1 cellular context compared by ENCODE assay signal in genomic region chr7:121395961-121396757, GRCh38.
TF ChIP-seq lines count a peak whose summit lies in the region.

FAM3C (minus strand) TSS chr7:121396308; CDS start chr7:121382969, 13,339 bp downstream.

TF ChIP-seq in HepG2, 621 proteins besides CTCF, POLR2A, EP300 and RAD21 (continued from another document and continues in another):
- TF ChIP-seq, protein P1, sequence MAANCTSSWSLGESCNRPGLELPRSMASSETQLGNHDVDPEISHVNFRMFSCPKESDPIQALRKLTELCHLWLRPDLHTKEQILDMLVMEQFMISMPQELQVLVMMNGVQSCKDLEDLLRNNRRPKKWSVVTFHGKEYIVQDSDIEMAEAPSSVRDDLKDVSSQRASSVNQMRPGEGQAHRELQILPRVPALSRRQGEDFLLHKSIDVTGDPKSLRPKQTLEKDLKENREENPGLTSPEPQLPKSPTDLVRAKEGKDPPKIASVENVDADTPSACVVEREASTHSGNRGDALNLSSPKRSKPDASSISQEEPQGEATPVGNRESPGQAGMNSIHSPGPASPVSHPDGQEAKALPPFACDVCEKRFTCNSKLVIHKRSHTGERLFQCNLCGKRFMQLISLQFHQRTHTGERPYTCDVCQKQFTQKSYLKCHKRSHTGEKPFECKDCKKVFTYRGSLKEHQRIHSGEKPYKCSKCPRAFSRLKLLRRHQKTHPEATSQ (CRISPR knock-in tag; IDR thresholded peaks at IDR 0.05; ENCODE audit: borderline replicate concordance) = peak; percentile 72; the same call in 1 of the 2 replicates
- TF ChIP-seq GABPB1 (CRISPR knock-in tag; IDR thresholded peaks at IDR 0.05) = peak; percentile 85
- TF ChIP-seq KLF6 (CRISPR knock-in tag; IDR thresholded peaks at IDR 0.05) = no peak
- TF ChIP-seq ZNF33A (CRISPR knock-in tag; IDR thresholded peaks at IDR 0.05; ENCODE audit: borderline replicate concordance) = no peak
- no peak for TF ChIP-seq MBD4 (IDR thresholded peaks at IDR 0.05; ENCODE audit: borderline replicate concordance, low read length)
- no peak for TF ChIP-seq CEBPG (CRISPR knock-in tag; IDR thresholded peaks at IDR 0.05)
- 0 out of 2 replicates have a peak, but pooled peaks have one; percentile 79 for TF ChIP-seq ZNF343 (CRISPR knock-in tag; IDR thresholded peaks at IDR 0.05)
- TF ChIP-seq SIX4 (CRISPR knock-in tag; IDR thresholded peaks at IDR 0.05) = no peak
- no peak; the same call in 1 of the 2 replicates for TF ChIP-seq ZBTB34 (CRISPR knock-in tag; IDR thresholded peaks at IDR 0.05)
- TF ChIP-seq TBL1XR1 (IDR thresholded peaks at IDR 0.05; ENCODE audit: borderline replicate concordance, low read length, partially characterized antibody) = no peak
- TF ChIP-seq AKNA (CRISPR knock-in tag; IDR thresholded peaks at IDR 0.05; ENCODE audit: borderline replicate concordance) = no peak
- TF ChIP-seq, protein P2, sequence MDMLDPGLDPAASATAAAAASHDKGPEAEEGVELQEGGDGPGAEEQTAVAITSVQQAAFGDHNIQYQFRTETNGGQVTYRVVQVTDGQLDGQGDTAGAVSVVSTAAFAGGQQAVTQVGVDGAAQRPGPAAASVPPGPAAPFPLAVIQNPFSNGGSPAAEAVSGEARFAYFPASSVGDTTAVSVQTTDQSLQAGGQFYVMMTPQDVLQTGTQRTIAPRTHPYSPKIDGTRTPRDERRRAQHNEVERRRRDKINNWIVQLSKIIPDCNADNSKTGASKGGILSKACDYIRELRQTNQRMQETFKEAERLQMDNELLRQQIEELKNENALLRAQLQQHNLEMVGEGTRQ (IDR thresholded peaks at IDR 0.05; ENCODE audit: low read depth, low read length) = no peak
- TF ChIP-seq, protein P2 (CRISPR knock-in tag; IDR thresholded peaks at IDR 0.05; ENCODE audit: borderline replicate concordance) = no peak
- no peak for TF ChIP-seq JARID2 (CRISPR knock-in tag; IDR thresholded peaks at IDR 0.05; ENCODE audit: insufficient replicate concordance)
- peak; percentile 18; the same call in 1 of the 2 replicates for TF ChIP-seq FOXO1 (CRISPR knock-in tag; IDR thresholded peaks at IDR 0.05)
- no peak for TF ChIP-seq TCF7L2 (IDR thresholded peaks at IDR 0.05; ENCODE audit: low read depth, low read length)
- TF ChIP-seq ERF (CRISPR knock-in tag; IDR thresholded peaks at IDR 0.05) = peak; percentile 92
- TF ChIP-seq SRSF9 (IDR thresholded peaks at IDR 0.05; ENCODE audit: borderline replicate concordance, insufficient read depth, low read depth, low read length, poor library complexity, severe bottlenecking) = no peak
- TF ChIP-seq LCORL (IDR thresholded peaks at IDR 0.05) = no peak
- TF ChIP-seq LCORL (CRISPR knock-in tag; IDR thresholded peaks at IDR 0.05) = no peak
- peak; percentile 50; the same call in 1 of the 2 replicates for TF ChIP-seq ZNF276 (CRISPR knock-in tag; IDR thresholded peaks at IDR 0.05; ENCODE audit: low read depth)
- no peak for TF ChIP-seq CCAR2 (optimal IDR thresholded peaks at IDR 0.05; ENCODE audit: low read depth, low read length)
- peak; percentile 30 for TF ChIP-seq IKZF4 (CRISPR knock-in tag; IDR thresholded peaks at IDR 0.05; ENCODE audit: borderline replicate concordance, low read depth, not compliant biosample characterization)
- no peak for TF ChIP-seq GPBP1L1 (CRISPR knock-in tag; IDR thresholded peaks at IDR 0.05)
- peak; percentile 93; the same call in 1 of the 2 replicates for TF ChIP-seq ZNF556 (CRISPR knock-in tag; IDR thresholded peaks at IDR 0.05; ENCODE audit: borderline replicate concordance)
- peak; percentile 96 for TF ChIP-seq MYC (CRISPR knock-in tag; IDR thresholded peaks at IDR 0.05; ENCODE audit: borderline replicate concordance)
- TF ChIP-seq ESRRA (CRISPR knock-in tag; IDR thresholded peaks at IDR 0.05; ENCODE audit: low read depth) = peak; percentile 60; the same call in 1 of the 2 replicates
- TF ChIP-seq NFATC3 (CRISPR knock-in tag; IDR thresholded peaks at IDR 0.05) = no peak
- TF ChIP-seq ZNF782 (CRISPR knock-in tag; IDR thresholded peaks at IDR 0.05; ENCODE audit: borderline replicate concordance) = no peak; the same call in 1 of the 2 replicates
- TF ChIP-seq ATAD3A (CRISPR knock-in tag; IDR thresholded peaks at IDR 0.05) = no peak
- TF ChIP-seq POGZ (CRISPR knock-in tag; IDR thresholded peaks at IDR 0.05) = peak; percentile 97
- TF ChIP-seq PHF21A (CRISPR knock-in tag; IDR thresholded peaks at IDR 0.05) = peak; percentile 52
- TF ChIP-seq PPARG (CRISPR knock-in tag; conservative IDR thresholded peaks at IDR 0.05) = 0 out of 2 replicates have a peak, but pooled peaks have one; percentile 24
- peak; percentile 44 for TF ChIP-seq MEIS2 (CRISPR knock-in tag; IDR thresholded peaks at IDR 0.05)
- no peak for TF ChIP-seq ZZZ3 (CRISPR knock-in tag; IDR thresholded peaks at IDR 0.05; ENCODE audit: borderline replicate concordance)
- no peak for TF ChIP-seq SSRP1 (CRISPR knock-in tag; IDR thresholded peaks at IDR 0.05)
- TF ChIP-seq ZMYM2 (CRISPR knock-in tag; IDR thresholded peaks at IDR 0.05) = no peak
- peak; percentile 83 for TF ChIP-seq ZFP36L1 (CRISPR knock-in tag; IDR thresholded peaks at IDR 0.05)
- peak; percentile 94 for TF ChIP-seq ZNF776 (CRISPR knock-in tag; IDR thresholded peaks at IDR 0.05)
- peak; percentile 66; the same call in 1 of the 2 replicates for TF ChIP-seq ZNF501 (CRISPR knock-in tag; IDR thresholded peaks at IDR 0.05)
- TF ChIP-seq ZNF567 (CRISPR knock-in tag; IDR thresholded peaks at IDR 0.05; ENCODE audit: borderline replicate concordance) = no peak
- peak; percentile 2; the same call in 1 of the 2 replicates for TF ChIP-seq SIX1 (CRISPR knock-in tag; IDR thresholded peaks at IDR 0.05; ENCODE audit: borderline replicate concordance)
- no peak for TF ChIP-seq FOSL1 (CRISPR knock-in tag; IDR thresholded peaks at IDR 0.05; ENCODE audit: borderline replicate concordance)
- no peak for TF ChIP-seq ZNF350 (CRISPR knock-in tag; IDR thresholded peaks at IDR 0.05; ENCODE audit: borderline replicate concordance, low read depth)
- no peak for TF ChIP-seq SRSF4 (IDR thresholded peaks at IDR 0.05; ENCODE audit: low read depth, low read length, poor library complexity, severe bottlenecking)
- TF ChIP-seq PRDM10 (CRISPR knock-in tag; IDR thresholded peaks at IDR 0.05; ENCODE audit: low read depth) = no peak
- peak; percentile 66 for TF ChIP-seq HINFP (CRISPR knock-in tag; IDR thresholded peaks at IDR 0.05; ENCODE audit: low read depth)
- TF ChIP-seq ZSCAN20 (CRISPR knock-in tag; IDR thresholded peaks at IDR 0.05; ENCODE audit: borderline replicate concordance) = no peak
- peak; percentile 62; the same call in 1 of the 2 replicates for TF ChIP-seq ZSCAN31 (CRISPR knock-in tag; IDR thresholded peaks at IDR 0.05; ENCODE audit: low read depth)
- TF ChIP-seq JUND (CRISPR knock-in tag; IDR thresholded peaks at IDR 0.05) = no peak
